Comparison of ENCODE assay signal across 8 cellular contexts in the genomic region with DNA sequence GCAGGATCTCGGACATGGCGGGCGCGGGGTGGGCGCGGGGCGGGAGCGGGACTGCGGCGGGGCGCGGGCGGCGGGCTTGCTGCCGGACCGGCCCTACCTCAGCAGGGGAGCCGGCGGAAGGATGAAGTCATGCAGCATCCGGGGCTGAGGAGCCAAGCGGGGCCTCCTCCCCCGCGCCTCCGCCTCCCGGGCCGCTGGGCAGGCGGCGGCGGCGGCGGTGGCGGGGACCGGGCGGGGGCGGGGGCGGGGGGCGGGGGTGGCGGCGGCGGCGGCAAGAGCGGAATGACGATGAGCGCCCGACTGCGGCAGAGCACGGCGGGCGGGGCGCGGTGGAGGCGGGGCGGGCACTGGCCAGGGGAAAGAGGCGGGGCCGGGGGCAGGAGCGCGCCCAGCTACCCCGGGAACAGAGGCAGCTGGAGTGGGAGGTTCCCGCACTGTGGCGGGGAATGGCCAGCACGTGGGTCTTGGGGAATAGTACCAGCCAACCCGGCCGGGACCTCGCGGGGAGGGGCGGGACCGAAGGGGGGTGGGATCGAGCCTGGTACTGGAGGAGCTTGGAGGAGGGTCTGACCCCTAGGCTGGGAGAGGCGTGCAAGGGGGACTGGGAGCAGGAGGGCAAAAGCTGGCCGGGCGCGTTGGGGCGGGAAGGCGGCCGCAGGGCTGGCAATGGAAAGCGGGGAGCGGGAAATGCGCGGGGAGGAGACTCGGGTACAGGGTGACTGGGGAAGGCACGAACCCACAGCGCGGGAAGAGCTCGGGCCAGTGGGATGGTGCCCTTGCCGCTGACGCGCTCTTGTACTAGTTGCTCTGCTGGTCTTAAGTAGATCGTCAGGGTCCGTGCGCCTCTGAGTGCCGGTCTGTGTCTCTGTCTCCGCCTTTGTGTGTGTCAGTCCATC. TPM values are rescaled to one million over a fixed set of nuclear protein-coding genes. Genes with fewer than 3 reads are reported as not detected.
A peak's percentile ranks its signal among the peaks of the same experiment; 100 is the strongest.
DNase-seq lines count a peak whose midpoint lies in the region; ATAC-seq and TF ChIP-seq lines count a peak whose summit lies in the region.

CAMK2N2 (minus strand) TSS at position 284 of the 896 bp plus-strand sequence; CDS start at position 16, 268 bp downstream.

- peak within 1 kb of the TSS; percentile 42 to 92 (median 69) for H3K27ac Mint-ChIP-seq in CD8-positive, alpha-beta memory T cell
- H3K27ac Mint-ChIP-seq in activated B cell treated with CpG ODN at 0.5 μM for 24 hours (no peak within 1 kb of the TSS), chondrocyte (ENCODE audit: unreplicated experiment) (no peak within 1 kb of the TSS)

- peak within 1 kb of the TSS; percentile 79 to 94 (median 90) for H3K4me3 Mint-ChIP-seq in CD8-positive, alpha-beta memory T cell
- H3K4me3 Mint-ChIP-seq in activated B cell treated with CpG ODN at 0.5 μM for 24 hours (peak within 1 kb of the TSS; percentile 79), chondrocyte (ENCODE audit: unreplicated experiment) (peak within 1 kb of the TSS; percentile 78)

- peak in 4 of 5 donors; percentile 48 to 70 (median 58) for DNase-seq in CD8-positive, alpha-beta memory T cell
- DNase-seq in NCI-H2196 treated with DMSO at 0.1 percent for 48 hours (lab: John Stamatoyannopoulos, UW; ENCODE audit: unreplicated experiment) (peak; percentile 97), activated B cell treated with CpG ODN at 0.5 μM for 24 hours (peak; percentile 43), chondrocyte (ENCODE audit: low spot score) (peak; percentile 93), kidney epithelial cell (ENCODE audit: low read depth) (no peak)
- DNase-seq in stimulated activated CD4-positive, alpha-beta T cell treated with anti-CD3 and anti-CD28 coated beads, Interleukin-1b, Interleukin-23, amount 100 ng/mL, for 4 hours (ENCODE audit: low read depth in 2 of 2), result peak; percentile 35 to 54

- peaks cover 23% of the 10 kb centered on the region for H3K4me1 ChIP-seq in CD8-positive, alpha-beta memory T cell (ENCODE audit: insufficient read depth, low read length)

- no peaks in the 10 kb centered on the region for H3K36me3 ChIP-seq in CD8-positive, alpha-beta memory T cell (ENCODE audit: insufficient read depth, low read length)
- H3K36me3 ChIP-seq in kidney epithelial cell (ENCODE audit: control insufficient read depth, insufficient read depth, low read length), result no peaks in the 10 kb centered on the region

- CTCF ChIA-PET in CD8-positive, alpha-beta memory T cell (lab: Charles Lee), result interaction anchor here (0.7 to 3.0 kb wide), 3 partner anchors 8 to 34 kb away, joined by 3 to 13 read pairs (median 8); partner anchors contain the start of gene EEF1AKMT4
- CTCF ChIA-PET in activated B cell treated with CpG ODN at 0.5 μM for 24 hours (lab: Charles Lee), result interaction anchor here (1.1 to 2.4 kb wide), 2 partner anchors 11 to 34 kb away, joined by 3 to 8 read pairs; partner anchors contain the start of gene EEF1AKMT4

- H3K9me3 Mint-ChIP-seq in CD8-positive, alpha-beta memory T cell, result no peaks in the 10 kb centered on the region
- H3K9me3 Mint-ChIP-seq in activated B cell treated with CpG ODN at 0.5 μM for 24 hours, result no peaks in the 10 kb centered on the region
- H3K9me3 Mint-ChIP-seq in chondrocyte (ENCODE audit: low read depth), result no peaks in the 10 kb centered on the region

- H3K27me3 Mint-ChIP-seq in CD8-positive, alpha-beta memory T cell, result peaks cover 19 to 30% of the 10 kb centered on the region in 2 donors
- peaks cover 53% of the 10 kb centered on the region for H3K27me3 Mint-ChIP-seq in activated B cell treated with CpG ODN at 0.5 μM for 24 hours
- peaks cover 11% of the 10 kb centered on the region for H3K27me3 Mint-ChIP-seq in chondrocyte (ENCODE audit: low read depth)

- H3K4me1 Mint-ChIP-seq in CD8-positive, alpha-beta memory T cell, result peaks cover 17 to 29% (median 18%) of the 10 kb centered on the region in 3 donors
- H3K4me1 Mint-ChIP-seq in activated B cell treated with CpG ODN at 0.5 μM for 24 hours (peaks cover 28% of the 10 kb centered on the region), chondrocyte (ENCODE audit: low read depth) (peaks cover 21% of the 10 kb centered on the region)

- no peak for TF ChIP-seq CTCF in activated B cell treated with CpG ODN at 0.5 μM for 24 hours (IDR thresholded peaks at IDR 0.05)
- no peak for TF ChIP-seq CTCF in chondrocyte (IDR thresholded peaks at IDR 0.05)
- no peak for TF ChIP-seq CTCF in kidney epithelial cell (IDR thresholded peaks at IDR 0.05; ENCODE audit: insufficient read depth, low read length, poor library complexity, severe bottlenecking)

- intact Hi-C loops in activated B cell treated with CpG ODN at 0.5 μM for 24 hours (cut with micrococcal nuclease), result loop anchor here (1.0 to 5.0 kb wide), 3 partner anchors 11 to 37 kb away; partner anchors contain the start of genes PSMD2 and VWA5B2

- no peaks in the 10 kb centered on the region for H3K9me3 ChIP-seq in CD8-positive, alpha-beta memory T cell (ENCODE audit: low read length)

- POLR2A ChIA-PET in CD8-positive, alpha-beta memory T cell (lab: Charles Lee), result no interaction called here
- POLR2A ChIA-PET in activated B cell treated with CpG ODN at 0.5 μM for 24 hours (lab: Charles Lee), result interaction anchor here (0.6 to 1.5 kb wide), 3 partner anchors 12 to 1146 kb away, joined by 3 to 9 read pairs (median 4); partner anchors contain the start of genes EEF1AKMT4 and EIF2B5

- peaks cover 0 to 1% (median 0%) of the 10 kb centered on the region in 3 donors for H3K36me3 Mint-ChIP-seq in CD8-positive, alpha-beta memory T cell
- no peaks in the 10 kb centered on the region for H3K36me3 Mint-ChIP-seq in activated B cell treated with CpG ODN at 0.5 μM for 24 hours (ENCODE audit: low read depth)
- peaks cover 9% of the 10 kb centered on the region for H3K36me3 Mint-ChIP-seq in chondrocyte (ENCODE audit: low read depth)

- H3K27ac ChIP-seq in CD8-positive, alpha-beta memory T cell (ENCODE audit: low read depth, low read length), result no peak within 1 kb of the TSS

- ATAC-seq in HG02678 (IDR thresholded peaks at IDR 0.05; ENCODE audit: unreplicated experiment) (peak; percentile 54), activated B cell treated with CpG ODN at 0.5 μM for 24 hours (ENCODE audit: low read depth) (peak; percentile 66), GM18873 (IDR thresholded peaks at IDR 0.05; ENCODE audit: low FRiP score, unreplicated experiment) (no peak)

- H3K27me3 ChIP-seq in CD8-positive, alpha-beta memory T cell (ENCODE audit: insufficient read depth, low read length, poor library complexity, severe bottlenecking), result peaks cover 20% of the 10 kb centered on the region
- H3K27me3 ChIP-seq in kidney epithelial cell (ENCODE audit: control insufficient read depth, insufficient read depth, low read length), result peaks cover 34% of the 10 kb centered on the region

- H3K4me3 ChIP-seq in CD8-positive, alpha-beta memory T cell (ENCODE audit: low read length), result peak within 1 kb of the TSS; percentile 61
- H3K4me3 ChIP-seq in kidney epithelial cell (ENCODE audit: low read depth, low read length), result peak within 1 kb of the TSS; percentile 50

RNA-seq across cellular contexts. Expression of gene CAMK2N2, which starts in this region (rescaled TPM):
- under 1 TPM; 0.66 to 0.77 TPM for total RNA-seq in CD8-positive, alpha-beta memory T cell
- not detected for polyA plus RNA-seq in CD8-positive, alpha-beta memory T cell
- total RNA-seq in activated B cell treated with CpG ODN at 0.5 μM for 24 hours, result not detected in 2 replicates
- total RNA-seq in chondrocyte, result 3.2 to 5.3 TPM (median 3.9 TPM) in 3 replicates
- total RNA-seq in kidney epithelial cell, result 0.67 and 1.2 TPM in 2 replicates

Comparison
In these comparisons a context has a peak if more than half of its experiments do, and no peak if none do; other contexts are left out.
1. Peak in DNase-seq and H3K4me3 ChIP-seq in CD8-positive, alpha-beta memory T cell; RNA of the gene not detected or under 1 TPM.
2. Peak in DNase-seq and ATAC-seq in activated B cell treated with CpG ODN at 0.5 μM for 24 hours; RNA of the gene not detected or under 1 TPM.
3. H3K27ac Mint-ChIP-seq: peak in CD8-positive, alpha-beta memory T cell (8 of 8); none in activated B cell treated with CpG ODN at 0.5 μM for 24 hours (single experiment) and chondrocyte (single experiment).
4. Peak in every context shown above with its lines, with median percentiles within 50 percentile points of each other: H3K4me3 Mint-ChIP-seq.